In the genomic region with DNA sequence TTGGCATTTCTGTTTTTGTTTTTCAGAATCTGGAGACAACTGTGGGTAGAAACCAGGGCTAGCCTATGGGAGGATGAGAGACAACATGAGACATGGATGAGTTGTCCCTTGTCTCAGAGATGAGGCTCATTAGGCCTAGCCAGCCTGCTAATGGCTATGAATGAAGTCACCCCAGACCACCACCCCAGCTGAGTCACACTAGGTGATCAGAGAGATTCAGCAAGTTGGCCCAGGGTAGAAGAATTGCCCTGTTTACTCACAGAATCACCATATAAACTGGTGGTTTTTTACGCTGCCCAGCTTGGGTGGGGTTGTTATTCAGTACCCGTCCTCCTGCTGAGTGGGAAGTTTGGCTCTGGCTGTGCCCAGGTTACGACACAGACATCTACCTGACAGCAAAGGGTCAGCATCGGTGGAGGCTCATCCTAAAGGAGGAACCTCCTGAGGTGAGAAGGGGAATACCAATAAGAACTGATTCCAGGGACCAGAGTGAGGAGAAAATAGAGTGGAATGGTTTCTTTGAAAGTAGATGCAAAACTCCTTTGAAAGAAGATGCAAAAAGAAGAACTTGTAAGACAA, we compare ENCODE assay signal across 1 cellular context.
TF ChIP-seq lines count a peak whose summit lies in the region.

No MANE protein-coding gene starts in this region.

TF ChIP-seq in SK-N-SH treated with all-trans-retinoic acid at 6 μM for 48 hours, 23 proteins besides CTCF, POLR2A, EP300 and RAD21 (continued from another document):
- TF ChIP-seq, protein P1, sequence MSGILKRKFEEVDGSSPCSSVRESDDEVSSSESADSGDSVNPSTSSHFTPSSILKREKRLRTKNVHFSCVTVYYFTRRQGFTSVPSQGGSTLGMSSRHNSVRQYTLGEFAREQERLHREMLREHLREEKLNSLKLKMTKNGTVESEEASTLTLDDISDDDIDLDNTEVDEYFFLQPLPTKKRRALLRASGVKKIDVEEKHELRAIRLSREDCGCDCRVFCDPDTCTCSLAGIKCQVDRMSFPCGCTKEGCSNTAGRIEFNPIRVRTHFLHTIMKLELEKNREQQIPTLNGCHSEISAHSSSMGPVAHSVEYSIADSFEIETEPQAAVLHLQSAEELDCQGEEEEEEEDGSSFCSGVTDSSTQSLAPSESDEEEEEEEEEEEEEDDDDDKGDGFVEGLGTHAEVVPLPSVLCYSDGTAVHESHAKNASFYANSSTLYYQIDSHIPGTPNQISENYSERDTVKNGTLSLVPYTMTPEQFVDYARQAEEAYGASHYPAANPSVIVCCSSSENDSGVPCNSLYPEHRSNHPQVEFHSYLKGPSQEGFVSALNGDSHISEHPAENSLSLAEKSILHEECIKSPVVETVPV (CRISPR knock-in tag; IDR thresholded peaks at IDR 0.05): no peak
